Comparison of ENCODE assay signal across 1 cellular context in genomic region chr5:67197536-67197935, GRCh38.
TF ChIP-seq lines count a peak whose summit lies in the region.

No MANE protein-coding gene starts in this region.

TF ChIP-seq in GM23338, 12 proteins besides CTCF, POLR2A, EP300 and RAD21 (continued from another document):
- TF ChIP-seq ZNF462 (CRISPR knock-in tag; IDR thresholded peaks at IDR 0.05) (no peak), EZH2 (IDR thresholded peaks at IDR 0.05; ENCODE audit: low read depth, unreplicated experiment) (no peak), REST (IDR thresholded peaks at IDR 0.05; ENCODE audit: unreplicated experiment) (no peak), ZNF331 (CRISPR knock-in tag; IDR thresholded peaks at IDR 0.05; ENCODE audit: low read depth) (no peak), ETS1 (IDR thresholded peaks at IDR 0.05) (no peak)
TF ChIP-seq in GM23338: peak in this region for 0.
